In genomic region chr13:91719033-91719432, GRCh38 we compare ENCODE assay signal across 1 cellular context.
TF ChIP-seq lines count a peak whose summit lies in the region.

No MANE protein-coding gene starts in this region.

TF ChIP-seq in endothelial cell of umbilical vein, 7 proteins besides CTCF, POLR2A, EP300 and RAD21 (continued from another document):
- TF ChIP-seq FOS (IDR thresholded peaks at IDR 0.05; ENCODE audit: borderline replicate concordance, insufficient read depth, low read length) (no peak), POLR2AphosphoS5 (IDR thresholded peaks at IDR 0.05; ENCODE audit: insufficient read depth, low read depth, low read length) (no peak), JUN (IDR thresholded peaks at IDR 0.05; ENCODE audit: borderline replicate concordance, insufficient read depth, insufficient read length, low read depth) (no peak)
TF ChIP-seq in endothelial cell of umbilical vein: peak in this region for 0.
